In the genomic region with DNA sequence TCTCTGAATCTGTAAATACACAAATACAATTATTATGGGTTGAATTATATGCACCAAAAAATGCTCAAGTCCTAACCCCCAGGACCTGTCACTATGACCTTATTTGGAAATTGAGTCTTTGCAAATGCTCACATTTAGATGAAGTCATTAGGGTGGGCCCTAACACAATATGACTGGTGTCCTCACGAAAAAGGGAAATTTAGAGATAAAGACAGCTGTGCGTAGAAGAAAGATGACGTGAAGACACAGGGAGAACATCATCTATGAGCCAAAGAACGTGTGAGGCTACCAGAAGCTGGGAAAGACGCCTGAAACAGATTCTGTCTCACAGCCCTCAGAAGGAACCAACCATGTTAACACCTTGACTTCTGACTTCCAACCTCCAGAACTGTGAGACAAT, we compare ENCODE assay signal across 29 cellular contexts.
"Had no signal": no experiment of that assay in that cellular context is flagged by ENCODE, and none has a peak within 500 bp of the region (broad histone marks: within the 10 kb centered on the region; RNA-seq: fewer than 3 reads in every experiment).

No MANE protein-coding gene starts in this region.

- H3K4me1 ChIP-seq: esophagus squamous epithelium, gastroesophageal sphincter had no signal

- FAIRE-seq: astrocyte, bronchial epithelial cell, colon had no signal

- H3K27ac ChIP-seq: brain microvascular endothelial cell, esophagus squamous epithelium, gastroesophageal sphincter had no signal

- H3K36me3 ChIP-seq: brain microvascular endothelial cell, esophagus squamous epithelium, gastroesophageal sphincter had no signal

- H3K4me3 ChIP-seq: esophagus squamous epithelium, gastroesophageal sphincter had no signal

- H3K9me3 ChIP-seq: esophagus squamous epithelium, gastroesophageal sphincter had no signal

- H3K27me3 ChIP-seq: brain microvascular endothelial cell, esophagus squamous epithelium, gastroesophageal sphincter had no signal

- DNase-seq: activated CD4-positive, alpha-beta T cell treated with anti-CD3 and anti-CD28 coated beads for 4 hours; activated CD4-positive, alpha-beta T cell treated with anti-CD3 and anti-CD28 coated beads, Interleukin-2, amount 50 U/mL, for 1 hour; activated CD4-positive, alpha-beta T cell treated with anti-CD3 and anti-CD28 coated beads, Interleukin-2, amount 50 U/mL, for 48 hours; activated CD4-positive, CD25-positive, alpha-beta regulatory T cell; activated CD4-positive, CD25-positive, alpha-beta regulatory T cell treated with anti-CD3 and anti-CD28 coated beads, Interleukin-2, amount 50 U/mL, for 72 hours; activated CD8-positive, alpha-beta memory T cell treated with anti-CD3 and anti-CD28 coated beads for 24 hours; activated CD8-positive, alpha-beta T cell treated with anti-CD3 and anti-CD28 coated beads for 36 hours; activated effector memory CD4-positive, alpha-beta T cell treated with Interleukin-2 at 50 U/mL for 16 hours; activated gamma-delta T cell treated with Interleukin-2 at 50 U/mL for 16 hours; activated naive CD4-positive, alpha-beta T cell treated with anti-CD3 and anti-CD28 coated beads, Interleukin-2, amount 50 U/mL, for 16 hours; activated naive CD4-positive, alpha-beta T cell treated with Interleukin-2 at 50 U/mL for 16 hours; activated T-cell treated with anti-CD3 and anti-CD28 coated beads, Interleukin-2, amount 50 U/mL, for 4 hours; amniotic stem cell; anterior cingulate cortex; brain microvascular endothelial cell; caudate nucleus; cortex of kidney; dermis blood vessel endothelial cell; effector CD4-positive, alpha-beta T cell; effector memory CD8-positive, alpha-beta T cell; erythroblast; esophagus squamous epithelium; foreskin melanocyte; T-helper 2 cell had no signal

- ATAC-seq: activated CD8-positive, alpha-beta T cell treated with anti-CD3 and anti-CD28 coated beads for 36 hours; activated T-cell treated with anti-CD3 and anti-CD28 coated beads, Interleukin-2, amount 50 U/mL, for 4 hours; activated T-helper 17 cell treated with anti-CD3 and anti-CD28 coated beads, Interleukin-2, amount 50 U/mL, for 72 hours; effector memory CD8-positive, alpha-beta T cell; gastroesophageal sphincter had no signal
